Comparison of ENCODE assay signal across 16 cellular contexts in genomic region chr13:36421447-36421846, GRCh38. TPM values are rescaled to one million over a fixed set of nuclear protein-coding genes. Genes with fewer than 3 reads are reported as not detected.
DNase-seq lines count a peak whose midpoint lies in the region; TF ChIP-seq lines count a peak whose summit lies in the region.
"Had no signal": no experiment of that assay in that cellular context is flagged by ENCODE, and none has a peak within 500 bp of the region (broad histone marks: within the 10 kb centered on the region; RNA-seq: fewer than 3 reads in every experiment).

No MANE protein-coding gene starts in this region.

- DNase-seq in AML-193 (lab: John Stamatoyannopoulos, UW) (peak; percentile 95), HL-60 (ENCODE audit: low read depth in 1 of 2, low spot score in 1 of 2) (peak; percentile 68 to 81), SIG-M5 treated with dmso at 0.1 percent for 504 hours (lab: John Stamatoyannopoulos, UW; ENCODE audit: unreplicated experiment) (peak; percentile 90), epithelial cell of prostate (ENCODE audit: low read depth, low spot score) (peak; percentile 40), OCI-M2 (lab: John Stamatoyannopoulos, UW; ENCODE audit: unreplicated experiment) (no peak), transverse colon (no peak), stomach (no peak), AG08396 (ENCODE audit: low spot score) (no peak)
- DNase-seq: DMS153, erythroblast, H9, midbrain, NCI-H1436 treated with DMSO at 0.1 percent for 48 hours, NCI-H446, uterus had no signal

- H3K4me3 ChIP-seq in HL-60 (replicated peaks; ENCODE audit: insufficient read depth, low read length) (no peak overlapping the region), transverse colon (no peak overlapping the region), stomach (no peak overlapping the region)
- H3K4me3 ChIP-seq: uterus had no signal

- TF ChIP-seq CTCF in HL-60 (IDR thresholded peaks at IDR 0.05; ENCODE audit: insufficient read depth, low read length) (no peak), transverse colon (IDR thresholded peaks at IDR 0.05) (no peak), stomach (IDR thresholded peaks at IDR 0.05) (no peak)

- no peaks in the 10 kb centered on the region for H3K36me3 ChIP-seq in transverse colon
- H3K36me3 ChIP-seq in stomach: no peaks in the 10 kb centered on the region
- H3K36me3 ChIP-seq: uterus had no signal

- H3K27me3 ChIP-seq in HL-60 (ENCODE audit: insufficient read depth, poor library complexity, severe bottlenecking): no peaks in the 10 kb centered on the region
- H3K27me3 ChIP-seq in transverse colon: no peaks in the 10 kb centered on the region
- H3K27me3 ChIP-seq in stomach: peaks cover 0 to 4% (median 0%) of the 10 kb centered on the region in 3 donors
- H3K27me3 ChIP-seq: uterus had no signal

- peaks cover 0 to 4% of the 10 kb centered on the region in 2 donors for H3K9me3 ChIP-seq in transverse colon
- peaks cover 0 to 13% (median 3%) of the 10 kb centered on the region in 4 donors for H3K9me3 ChIP-seq in stomach
- H3K9me3 ChIP-seq: uterus had no signal

- peaks cover 0 to 3% (median 0%) of the 10 kb centered on the region in 4 donors for H3K4me1 ChIP-seq in transverse colon
- peaks cover 0 to 20% (median 9%) of the 10 kb centered on the region in 4 donors for H3K4me1 ChIP-seq in stomach

- no peak for TF ChIP-seq EP300 in transverse colon (IDR thresholded peaks at IDR 0.05; ENCODE audit: low read depth)
- no peak for TF ChIP-seq EP300 in stomach (IDR thresholded peaks at IDR 0.05)

- H3K27ac ChIP-seq in HL-60 (replicated peaks): peak overlapping the region; percentile 33
- no peak overlapping the region for H3K27ac ChIP-seq in epithelial cell of prostate
- no peak overlapping the region for H3K27ac ChIP-seq in transverse colon
- H3K27ac ChIP-seq in stomach: no peak overlapping the region
- H3K27ac ChIP-seq: uterus had no signal

- intact Hi-C loops in transverse colon (cut with DNase I; ENCODE audit: low total_unique reads) (loop anchor here (10.0 kb wide), 1 partner anchor 313 kb away; no protein-coding TSS in a partner anchor), stomach (cut with DNase I; ENCODE audit: low total_unique reads) (no loop called here)

- in situ Hi-C loops in transverse colon (cut with MboI; ENCODE audit: low pct_ligation_motif_present in 1 of 4, low pct_unique_long_range_greater_than_20kb in 1 of 4, low sequenced_read_pairs in 3 of 4): loop anchor here in 2 of 4 donors (25.0 kb wide), 1 partner anchor 316 kb away; no protein-coding TSS in a partner anchor

- TF ChIP-seq POLR2A in transverse colon (IDR thresholded peaks at IDR 0.05): no peak
- no peak for TF ChIP-seq POLR2A in stomach (IDR thresholded peaks at IDR 0.05)

RNA-seq across cellular contexts. Expression of gene CCNA1, which starts 10.8 kb away (rescaled TPM):
- not detected for total RNA-seq in transverse colon
- total RNA-seq in stomach: 1 to 10 TPM in 1 of 5 donors, not detected in 4; 1.8 TPM
- polyA plus RNA-seq in stomach: under 1 TPM; 0.23 to 0.92 (median 0.68) TPM
- polyA plus RNA-seq: IgD-negative memory B cell had no signal

Comparison
In these comparisons a context has a peak if more than half of its experiments do, and no peak if none do; other contexts are left out.
1. DNase-seq: peak in AML-193 (2 of 2), HL-60 (2 of 2), SIG-M5 treated with dmso at 0.1 percent for 504 hours (single experiment) and epithelial cell of prostate (single experiment); none in OCI-M2 (single experiment), transverse colon (single experiment), stomach (single experiment) and AG08396 (single experiment).